4 cellular contexts compared by ENCODE assay signal in the genomic region with DNA sequence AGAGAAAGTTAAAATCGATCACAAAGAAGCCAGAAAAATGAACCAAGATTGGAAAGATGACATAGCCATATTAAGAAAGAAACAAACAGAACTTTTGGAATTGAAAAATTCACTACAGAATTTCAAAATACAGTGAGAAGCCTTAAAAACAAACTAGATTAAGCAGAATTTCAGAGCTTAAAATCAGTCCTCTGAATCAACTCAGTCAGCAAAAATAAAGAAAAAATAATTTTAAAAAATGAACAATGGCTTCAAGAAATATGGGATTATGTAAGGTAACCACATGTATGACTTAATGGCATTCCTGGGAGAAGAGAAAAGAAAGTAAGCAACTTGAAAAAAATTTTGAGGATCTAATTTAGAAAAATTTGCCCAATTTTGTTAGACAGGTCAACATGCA.
"Had no signal": no experiment of that assay in that cellular context is flagged by ENCODE, and none has a peak within 500 bp of the region (broad histone marks: within the 10 kb centered on the region; RNA-seq: fewer than 3 reads in every experiment).

No MANE protein-coding gene starts in this region.

- ATAC-seq: GM12878 had no signal

- DNase-seq: GF-D8 had no signal

- H3K4me3 ChIP-seq: GM12878 had no signal

- FAIRE-seq: G401.6, GM12878, GM18507 had no signal
